25 cellular contexts compared by ENCODE assay signal in genomic region chr5:131180407-131180806, GRCh38.
"Had no signal": no experiment of that assay in that cellular context is flagged by ENCODE, and none has a peak within 500 bp of the region (broad histone marks: within the 10 kb centered on the region; RNA-seq: fewer than 3 reads in every experiment).

No MANE protein-coding gene starts in this region.

- H3K27me3 ChIP-seq: ascending aorta, breast epithelium, cardiac muscle cell, colonic mucosa had no signal

- H3K4me1 ChIP-seq: ascending aorta, breast epithelium, colonic mucosa had no signal

- DNase-seq: activated CD4-positive, alpha-beta T cell treated with anti-CD3 and anti-CD28 coated beads for 48 hours; activated CD4-positive, alpha-beta T cell treated with anti-CD3 and anti-CD28 coated beads, Interleukin-2, amount 50 U/mL, for 1 hour; activated CD4-positive, alpha-beta T cell treated with anti-CD3 and anti-CD28 coated beads, Interleukin-2, amount 50 U/mL, for 48 hours; activated CD8-positive, alpha-beta memory T cell treated with anti-CD3 and anti-CD28 coated beads for 24 hours; activated CD8-positive, alpha-beta T cell treated with anti-CD3 and anti-CD28 coated beads for 36 hours; activated effector memory CD4-positive, alpha-beta T cell treated with anti-CD3 and anti-CD28 coated beads, Interleukin-2, amount 50 U/mL, for 16 hours; activated naive CD4-positive, alpha-beta T cell treated with anti-CD3 and anti-CD28 coated beads for 36 hours; activated naive CD8-positive, alpha-beta T cell treated with anti-CD3 and anti-CD28 coated beads, Interleukin-2, amount 10 ng/mL, durations not matched to agents 7 days and 5 days; activated T-cell treated with anti-CD3 and anti-CD28 coated beads, Interleukin-2, amount 50 U/mL, for 4 hours; central memory CD4-positive, alpha-beta T cell; cerebellar nuclear complex; colonic mucosa; effector CD8-positive, alpha-beta T cell; foreskin fibroblast; head of caudate nucleus; hippocampal formation; T-helper 2 cell had no signal

- ATAC-seq: activated CD8-positive, alpha-beta T cell treated with anti-CD3 and anti-CD28 coated beads for 36 hours; activated T-cell treated with anti-CD3 and anti-CD28 coated beads, Interleukin-2, amount 50 U/mL, for 4 hours; esophagus mucosa had no signal

- H3K27ac ChIP-seq: ascending aorta, breast epithelium, cardiac muscle cell, colonic mucosa, epithelial cell of prostate had no signal

- FAIRE-seq: endometrium, endothelial cell of umbilical vein, frontal cortex had no signal

- H3K4me3 ChIP-seq: ascending aorta, breast epithelium, cardiac muscle cell, colonic mucosa had no signal

- H3K36me3 ChIP-seq: ascending aorta, breast epithelium, colonic mucosa had no signal

- H3K9me3 ChIP-seq: ascending aorta, breast epithelium, colonic mucosa had no signal
